26 cellular contexts compared by ENCODE assay signal in genomic region chr18:31252522-31252921, GRCh38.
"Had no signal": no experiment of that assay in that cellular context is flagged by ENCODE, and none has a peak within 500 bp of the region (broad histone marks: within the 10 kb centered on the region; RNA-seq: fewer than 3 reads in every experiment).

No MANE protein-coding gene starts in this region.

- ATAC-seq: left lung; lower lobe of right lung; naive thymus-derived CD8-positive, alpha-beta T cell; upper lobe of right lung had no signal

- DNase-seq: activated CD4-positive, alpha-beta T cell treated with anti-CD3 and anti-CD28 coated beads for 4 hours; activated CD4-positive, alpha-beta T cell treated with anti-CD3 and anti-CD28 coated beads, Interleukin-2, amount 50 U/mL, for 48 hours; activated CD8-positive, alpha-beta memory T cell treated with anti-CD3 and anti-CD28 coated beads for 24 hours; activated effector memory CD4-positive, alpha-beta T cell treated with anti-CD3 and anti-CD28 coated beads, Interleukin-2, amount 50 U/mL, for 16 hours; activated naive CD4-positive, alpha-beta T cell treated with anti-CD3 and anti-CD28 coated beads for 36 hours; activated naive CD8-positive, alpha-beta T cell treated with anti-CD3 and anti-CD28 coated beads for 36 hours; cerebellar nuclear complex; colonic mucosa; dorsolateral prefrontal cortex; effector memory CD4-positive, alpha-beta T cell; left lung; lower lobe of right lung; mesenchymal stem cell; naive thymus-derived CD8-positive, alpha-beta T cell; nucleus accumbens; stimulated activated naive CD4-positive, alpha-beta T cell; tibial artery; upper lobe of right lung had no signal

- H3K27ac ChIP-seq: ascending aorta, cardiac muscle cell, colonic mucosa, dorsolateral prefrontal cortex, left lung, lower lobe of right lung, parathyroid adenoma, suprapubic skin, tibial artery, upper lobe of right lung, VCaP had no signal

- FAIRE-seq: frontal cortex, islet of Langerhans had no signal

- H3K4me3 ChIP-seq: ascending aorta, cardiac muscle cell, colonic mucosa, dorsolateral prefrontal cortex, left lung, lower lobe of right lung, right atrium auricular region, suprapubic skin, tibial artery, upper lobe of right lung had no signal
